In the genomic region with DNA sequence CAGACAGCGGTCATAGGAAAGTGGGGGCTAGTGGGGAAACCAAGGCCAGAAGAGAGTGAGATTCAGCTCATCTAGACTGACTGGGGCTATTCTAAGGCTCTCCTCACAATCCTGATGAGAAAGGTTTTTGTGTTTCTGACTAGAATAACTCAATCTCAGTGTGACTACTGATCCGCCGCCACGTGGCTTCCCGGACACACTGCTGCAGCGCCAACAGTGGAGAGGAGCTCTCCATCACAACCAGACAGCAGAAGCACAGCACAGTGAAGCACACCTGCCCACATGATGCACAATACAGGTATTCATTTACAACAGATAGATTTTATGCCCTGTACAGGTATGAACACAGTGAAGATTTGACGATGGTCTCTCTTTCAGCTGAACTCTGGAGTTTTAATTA, we compare ENCODE assay signal across 20 cellular contexts. TPM values are rescaled to one million over a fixed set of nuclear protein-coding genes. Genes with fewer than 3 reads are reported as not detected.
DNase-seq lines count a peak whose midpoint lies in the region; ATAC-seq, FAIRE-seq and TF ChIP-seq lines count a peak whose summit lies in the region.
"Had no signal": no experiment of that assay in that cellular context is flagged by ENCODE, and none has a peak within 500 bp of the region (broad histone marks: within the 10 kb centered on the region; RNA-seq: fewer than 3 reads in every experiment).

No MANE protein-coding gene starts in this region.

- H2AK9ac ChIP-seq in IMR-90 (replicated peaks; ENCODE audit: low read depth, low read length, poor library complexity): no peak overlapping the region

- H2BK120ac ChIP-seq in IMR-90 (ENCODE audit: low read depth, low read length): no peak overlapping the region

- no peak overlapping the region for H3K4me2 ChIP-seq in IMR-90 (ENCODE audit: low read depth, low read length)
- H3K4me2 ChIP-seq: KMS-11, PC-9 had no signal

- no peak overlapping the region for H2AFZ ChIP-seq in IMR-90 (replicated peaks; ENCODE audit: low read length, poor library complexity)
- H2AFZ ChIP-seq: PC-9 had no signal

- no peak overlapping the region for H4K5ac ChIP-seq in IMR-90 (ENCODE audit: low read depth, low read length)

- H3K4me1 ChIP-seq in IMR-90 (ENCODE audit: control insufficient read depth, insufficient read depth, low read length): peaks cover 15% of the 10 kb centered on the region

- H3K79me1 ChIP-seq in IMR-90 (ENCODE audit: low read depth in 1 of 2, low read length in 2 of 2): peaks cover 16 to 40% of the 10 kb centered on the region in 2 experiments

- H3K56ac ChIP-seq in IMR-90 (ENCODE audit: extremely low read depth, insufficient read depth, low read length): no peak overlapping the region

- H4K8ac ChIP-seq in IMR-90 (ENCODE audit: low read depth in 2 of 2, low read length in 2 of 2): no peak overlapping the region

- H2BK20ac ChIP-seq in IMR-90 (ENCODE audit: low read depth, low read length): no peak overlapping the region

- H3K4me3 ChIP-seq in IMR-90 (ENCODE audit: insufficient read depth, low read depth, low read length) (no peak overlapping the region), bronchial epithelial cell (ENCODE audit: low read depth, low read length) (no peak overlapping the region)
- H3K4me3 ChIP-seq: MG63, PC-9, SJCRH30 had no signal

- H3K4me1 Mint-ChIP-seq in osteocyte (ENCODE audit: unreplicated experiment): peaks cover 54% of the 10 kb centered on the region

- no CpG with 5 or more reads among the region's 7 CpGs for WGBS in IMR-90 (ENCODE audit: extremely low coverage in 2 of 2, insufficient read length in 1 of 2), 2 experiments

- no peak overlapping the region for H3K27ac ChIP-seq in IMR-90 (ENCODE audit: insufficient read depth, low read length)
- H3K27ac ChIP-seq: KMS-11, PC-9 had no signal

- H3K36me3 ChIP-seq in IMR-90 (ENCODE audit: control insufficient read depth, insufficient read depth, low read length) (peaks cover 30% of the 10 kb centered on the region), bronchial epithelial cell (ENCODE audit: control insufficient read depth, insufficient read depth, low read length) (no peaks in the 10 kb centered on the region)

- no peak for FAIRE-seq in bronchial epithelial cell (lab: Jason Lieb, UNC)
- FAIRE-seq: GM12891, H54 had no signal

- peaks cover 10% of the 10 kb centered on the region for H3K9me1 ChIP-seq in IMR-90 (ENCODE audit: insufficient read depth, low read length)

- intact Hi-C loops in IMR-90 (cut with micrococcal nuclease): no loop called here

- no peak for TF ChIP-seq POLR2A in IMR-90 (IDR thresholded peaks at IDR 0.05; ENCODE audit: low read depth, low read length)

- peak; percentile 85 for DNase-seq in DMS53 (lab: John Stamatoyannopoulos, UW)
- no peak for DNase-seq in IMR-90
- peak; percentile 20 for DNase-seq in bronchial epithelial cell (ENCODE audit: low read depth)
- no peak for DNase-seq in osteocyte (ENCODE audit: extremely low spot score, unreplicated experiment)
- no peak for DNase-seq in Kasumi-1 (lab: John Stamatoyannopoulos, UW)
- no peak for DNase-seq in NCI-H345 (lab: John Stamatoyannopoulos, UW)
- DNase-seq: DMS79 treated with DMSO at 0.1 percent for 48 hours, GDM1, HFFc6, MG63, NCI-H1105, NCI-H1694 treated with DMSO at 0.1 percent for 48 hours, NCI-H446, PC-9 had no signal

- peaks cover 86% of the 10 kb centered on the region for H3K36me3 Mint-ChIP-seq in osteocyte (ENCODE audit: unreplicated experiment)
- H3K36me3 Mint-ChIP-seq: CD4-positive, CD25-positive, alpha-beta regulatory T cell had no signal

- CTCF ChIA-PET in IMR-90 (lab: Yijun Ruan, JAX): no interaction called here

- H3K23ac ChIP-seq in IMR-90 (ENCODE audit: low read depth, low read length): no peak overlapping the region

- no peak overlapping the region for H3K9ac ChIP-seq in IMR-90 (ENCODE audit: low read depth, low read length)
- H3K9ac ChIP-seq: KMS-11 had no signal

- TF ChIP-seq CTCF in IMR-90 (conservative IDR thresholded peaks at IDR 0.05; ENCODE audit: low read depth, low read length) (no peak), bronchial epithelial cell (IDR thresholded peaks at IDR 0.05; ENCODE audit: insufficient read depth, low read length, severe bottlenecking) (peak; percentile 18), osteocyte (IDR thresholded peaks at IDR 0.05) (no peak)

- ATAC-seq in IMR-90 (ENCODE audit: low read depth) (no peak), GM21737 (IDR thresholded peaks at IDR 0.05; ENCODE audit: unreplicated experiment) (no peak)

- H3K27me3 Mint-ChIP-seq in osteocyte (ENCODE audit: unreplicated experiment): no peaks in the 10 kb centered on the region

- no peak overlapping the region for H3K4me3 Mint-ChIP-seq in osteocyte (ENCODE audit: unreplicated experiment)
- H3K4me3 Mint-ChIP-seq: CD4-positive, CD25-positive, alpha-beta regulatory T cell; HFFc6 had no signal

- in situ Hi-C loops in IMR-90 (cut with MboI; ENCODE audit: low sequenced_read_pairs): no loop called here

- TF ChIP-seq RAD21 in IMR-90 (IDR thresholded peaks at IDR 0.05; ENCODE audit: low read length): no peak

- H3K9me3 ChIP-seq in IMR-90 (ENCODE audit: control insufficient read depth, insufficient read depth, low read length): no peaks in the 10 kb centered on the region
- H3K9me3 ChIP-seq: MG63, SJCRH30 had no signal

- H2AK5ac ChIP-seq in IMR-90 (ENCODE audit: low read depth, low read length): 0 out of 2 replicates have a peak overlapping the region, but pooled peaks have one; percentile 11

- no TSS peak for BruUV-seq in IMR-90 (replicated peaks; lab: Mats Ljungman, UMichigan)

- H3K27ac Mint-ChIP-seq in osteocyte (ENCODE audit: unreplicated experiment): peak overlapping the region; percentile 60
- H3K27ac Mint-ChIP-seq: CD4-positive, CD25-positive, alpha-beta regulatory T cell; HFFc6 had no signal

- H2BK5ac ChIP-seq in IMR-90 (ENCODE audit: low read depth, low read length, poor library complexity, severe bottlenecking): no peak overlapping the region

- POLR2A ChIA-PET in IMR-90 (lab: Charles Lee; ENCODE audit: unreplicated experiment): no interaction called here

- no peaks in the 10 kb centered on the region for H3K27me3 ChIP-seq in IMR-90 (ENCODE audit: control insufficient read depth, insufficient read depth, low read length)
- H3K27me3 ChIP-seq in bronchial epithelial cell (ENCODE audit: control insufficient read depth, insufficient read depth, low read length): no peaks in the 10 kb centered on the region
- H3K27me3 ChIP-seq: MG63, SJCRH30 had no signal

- H4K20me1 ChIP-seq in IMR-90 (ENCODE audit: insufficient read depth, low read length): no peaks in the 10 kb centered on the region

- dilution Hi-C loops in IMR-90 (cut with HindIII; ENCODE audit: low sequenced_read_pairs, unreplicated experiment): no loop called here

- H3K14ac ChIP-seq in IMR-90 (replicated peaks; ENCODE audit: low read depth, low read length): no peak overlapping the region

- H2BK15ac ChIP-seq in IMR-90 (ENCODE audit: low read depth, low read length): no peak overlapping the region

- no peaks in the 10 kb centered on the region for H3K9me3 Mint-ChIP-seq in osteocyte (ENCODE audit: unreplicated experiment)
- H3K9me3 Mint-ChIP-seq: HFFc6 had no signal

- no peak overlapping the region for H4K91ac ChIP-seq in IMR-90 (ENCODE audit: insufficient read depth, low read depth, low read length)

- no peak overlapping the region for H3K18ac ChIP-seq in IMR-90 (ENCODE audit: low read depth, low read length)

- no peak overlapping the region for H3K4ac ChIP-seq in IMR-90 (ENCODE audit: low read depth, low read length)

TF ChIP-seq in IMR-90, 13 proteins besides CTCF, POLR2A, EP300 and RAD21:
- no peak for TF ChIP-seq RCOR1 (IDR thresholded peaks at IDR 0.05; ENCODE audit: insufficient replicate concordance, low read length)

RNA-seq across cellular contexts. Expression of gene NREP, which starts 25.4 kb away (rescaled TPM):
- total RNA-seq in IMR-90 (2012; rRNA removed) (178 and 234 TPM in 2 replicates), bronchial epithelial cell (2.3 and 5.0 TPM in 2 replicates), osteocyte (874 and 888 TPM in 2 replicates)
- polyA plus RNA-seq in IMR-90 (2012; rRNA removed): 246 and 277 TPM in 2 replicates
- polyA plus RNA-seq in IMR-90 (2012; cell fraction: cytosol; rRNA removed): 42.7 and 48.6 TPM in 2 replicates
- 62.1 and 406 TPM in 2 replicates for polyA plus RNA-seq in IMR-90 (2012; cell fraction: nucleus; rRNA removed; ENCODE audit: low replicate concordance)
- total RNA-seq: PC-9 had no signal

Comparison
In these comparisons a context has a peak if more than half of its experiments do, and no peak if none do; other contexts are left out.
1. DNase-seq: peak in DMS53 (single experiment) and bronchial epithelial cell (single experiment); none in IMR-90 (single experiment), osteocyte (single experiment), Kasumi-1 (0 of 2) and NCI-H345 (single experiment).
2. RNA of gene NREP, which starts 25.4 kb away (total RNA-seq): 874 to 888 TPM in osteocyte and 178 to 234 TPM in IMR-90; 2.3 to 5.0 TPM in bronchial epithelial cell; every median in the first group is over 10 times any median in the second.